In the genomic region with DNA sequence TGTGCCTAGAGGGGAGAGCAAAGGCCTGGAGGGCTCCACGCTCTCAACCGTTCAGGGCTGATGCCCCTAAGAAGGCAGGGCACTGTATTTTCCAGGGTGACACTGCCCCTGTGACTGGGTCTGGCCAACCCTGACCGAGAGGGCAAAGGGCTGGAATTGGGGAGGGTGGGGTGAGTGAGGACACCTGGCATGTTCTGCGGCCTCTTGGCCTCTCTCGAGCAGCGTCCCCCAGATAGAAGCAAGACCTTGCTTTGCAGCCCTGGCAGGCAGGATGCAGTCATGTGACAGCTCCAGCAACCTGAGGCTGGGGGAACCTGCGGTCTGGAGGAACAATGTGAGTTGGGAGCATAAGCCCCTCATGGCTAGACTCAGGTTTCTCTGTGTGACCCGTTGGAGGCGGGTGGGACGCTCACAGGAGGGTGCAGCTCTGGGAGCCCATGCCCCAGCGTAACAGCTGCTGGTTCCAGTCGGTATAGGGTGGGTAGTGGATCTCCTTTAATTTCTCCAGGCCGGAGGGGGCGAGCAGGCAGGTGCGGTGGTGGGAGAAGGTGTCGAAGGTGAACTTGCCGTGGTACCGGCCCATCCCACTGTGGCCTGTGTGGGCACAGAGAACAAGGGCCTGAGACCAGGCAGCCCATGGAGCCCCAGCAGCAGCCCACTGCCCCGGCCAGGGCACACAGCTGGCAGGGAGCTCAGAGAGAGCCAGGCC, we compare ENCODE assay signal across 21 cellular contexts. TPM values are rescaled to one million over a fixed set of nuclear protein-coding genes. Genes with fewer than 3 reads are reported as not detected.
DNase-seq lines count a peak whose midpoint lies in the region; ATAC-seq and TF ChIP-seq lines count a peak whose summit lies in the region.
"Had no signal": no experiment of that assay in that cellular context is flagged by ENCODE, and none has a peak within 500 bp of the region (broad histone marks: within the 10 kb centered on the region; RNA-seq: fewer than 3 reads in every experiment).

No MANE protein-coding gene starts in this region.

- peak overlapping the region; percentile 30; the same call in 1 of the 2 replicates for H3K27ac ChIP-seq in DND-41 (ENCODE audit: low read length)
- H3K27ac ChIP-seq: BLaER1, SJSA1 had no signal

- H3K36me3 ChIP-seq in DND-41 (ENCODE audit: insufficient read depth, low read length): no peaks in the 10 kb centered on the region
- H3K36me3 ChIP-seq: BLaER1, SJSA1 had no signal

- no peak for TF ChIP-seq CTCF in DND-41 (IDR thresholded peaks at IDR 0.05; ENCODE audit: borderline replicate concordance, extremely low read depth, low read length, poor library complexity, severe bottlenecking)
- no peak for TF ChIP-seq CTCF in endothelial cell (IDR thresholded peaks at IDR 0.05; ENCODE audit: unreplicated experiment)

- TF ChIP-seq EP300 in Ishikawa (IDR thresholded peaks at IDR 0.05; ENCODE audit: borderline replicate concordance): no peak

- no peaks in the 10 kb centered on the region for H3K9me3 Mint-ChIP-seq in endothelial cell (ENCODE audit: unreplicated experiment)
- H3K9me3 Mint-ChIP-seq: CD4-positive, alpha-beta T cell had no signal

- TF ChIP-seq RAD21 in Ishikawa (IDR thresholded peaks at IDR 0.05; ENCODE audit: low read depth): no peak

- peaks cover 11% of the 10 kb centered on the region for H3K79me2 ChIP-seq in DND-41 (ENCODE audit: insufficient read depth, low read length)

- ATAC-seq in DND-41 (ENCODE audit: insufficient read depth, low read depth) (no peak), GM21390 (IDR thresholded peaks at IDR 0.05; ENCODE audit: unreplicated experiment) (no peak)
- ATAC-seq: Right ventricle myocardium inferior had no signal

- H3K4me1 ChIP-seq in DND-41 (ENCODE audit: insufficient read depth, low read length): peaks cover 25% of the 10 kb centered on the region
- H3K4me1 ChIP-seq: SJSA1 had no signal

- no peak for DNase-seq in DND-41
- DNase-seq in left kidney (ENCODE audit: low read depth, low spot score): peak; percentile 72
- peak; percentile 79 for DNase-seq in posterior vena cava (ENCODE audit: low spot score)
- DNase-seq in endothelial cell (ENCODE audit: low spot score): no peak
- DNase-seq in GM19240 (ENCODE audit: insufficient read length, low spot score): no peak
- DNase-seq: COR-L47, DMS 273 treated with DMSO at 0.1 percent for 48 hours, DMS79 treated with DMSO at 0.1 percent for 48 hours, KG1, NCI-H1694, NCI-H2081, NCI-H446 treated with DMSO at 0.1 percent for 48 hours, NCI-H526 treated with DMSO at 0.1 percent for 48 hours, OCI-M1 had no signal

- H3K9me3 ChIP-seq in DND-41 (ENCODE audit: insufficient read depth, low read length, severe bottlenecking): no peaks in the 10 kb centered on the region
- H3K9me3 ChIP-seq: SJSA1 had no signal

- H3K27ac Mint-ChIP-seq in endothelial cell (ENCODE audit: unreplicated experiment): no peak overlapping the region
- H3K27ac Mint-ChIP-seq: CD4-positive, alpha-beta T cell had no signal

- H3K4me3 Mint-ChIP-seq in endothelial cell (ENCODE audit: unreplicated experiment): no peak overlapping the region
- H3K4me3 Mint-ChIP-seq: CD4-positive, alpha-beta T cell had no signal

- peaks cover 5% of the 10 kb centered on the region for H3K27me3 Mint-ChIP-seq in endothelial cell (ENCODE audit: unreplicated experiment)
- H3K27me3 Mint-ChIP-seq: CD4-positive, alpha-beta T cell had no signal

- H3K9ac ChIP-seq in DND-41 (ENCODE audit: low read depth, low read length): no peak overlapping the region
- H3K9ac ChIP-seq: BLaER1 had no signal

- no peaks in the 10 kb centered on the region for H3K27me3 ChIP-seq in DND-41 (ENCODE audit: insufficient read depth, low read length, poor library complexity)
- H3K27me3 ChIP-seq: BLaER1 had no signal

- H3K36me3 Mint-ChIP-seq in endothelial cell (ENCODE audit: low read depth, unreplicated experiment): no peaks in the 10 kb centered on the region

- no peaks in the 10 kb centered on the region for H4K20me1 ChIP-seq in DND-41 (ENCODE audit: insufficient read depth, low read length)

- intact Hi-C loops in posterior vena cava (cut with DNase I): no loop called here

- H2AFZ ChIP-seq in DND-41 (ENCODE audit: low read depth, low read length): no peak overlapping the region

- no peak overlapping the region for H3K4me2 ChIP-seq in DND-41 (ENCODE audit: insufficient read depth, low read length)
- H3K4me2 ChIP-seq: BLaER1 had no signal

- H3K4me3 ChIP-seq in DND-41 (ENCODE audit: low read depth in 1 of 2, low read length in 2 of 2): no peak overlapping the region
- H3K4me3 ChIP-seq: BLaER1, SJSA1 had no signal

- H3K4me1 Mint-ChIP-seq in endothelial cell (ENCODE audit: unreplicated experiment): no peaks in the 10 kb centered on the region

TF ChIP-seq in Ishikawa, 13 proteins besides CTCF, POLR2A, EP300 and RAD21:
- no peak for TF ChIP-seq NFIC (IDR thresholded peaks at IDR 0.05)
- no peak for TF ChIP-seq TCF12 (IDR thresholded peaks at IDR 0.05; ENCODE audit: low read depth)
- no peak for TF ChIP-seq CEBPB (IDR thresholded peaks at IDR 0.05)
- TF ChIP-seq, protein P1, sequence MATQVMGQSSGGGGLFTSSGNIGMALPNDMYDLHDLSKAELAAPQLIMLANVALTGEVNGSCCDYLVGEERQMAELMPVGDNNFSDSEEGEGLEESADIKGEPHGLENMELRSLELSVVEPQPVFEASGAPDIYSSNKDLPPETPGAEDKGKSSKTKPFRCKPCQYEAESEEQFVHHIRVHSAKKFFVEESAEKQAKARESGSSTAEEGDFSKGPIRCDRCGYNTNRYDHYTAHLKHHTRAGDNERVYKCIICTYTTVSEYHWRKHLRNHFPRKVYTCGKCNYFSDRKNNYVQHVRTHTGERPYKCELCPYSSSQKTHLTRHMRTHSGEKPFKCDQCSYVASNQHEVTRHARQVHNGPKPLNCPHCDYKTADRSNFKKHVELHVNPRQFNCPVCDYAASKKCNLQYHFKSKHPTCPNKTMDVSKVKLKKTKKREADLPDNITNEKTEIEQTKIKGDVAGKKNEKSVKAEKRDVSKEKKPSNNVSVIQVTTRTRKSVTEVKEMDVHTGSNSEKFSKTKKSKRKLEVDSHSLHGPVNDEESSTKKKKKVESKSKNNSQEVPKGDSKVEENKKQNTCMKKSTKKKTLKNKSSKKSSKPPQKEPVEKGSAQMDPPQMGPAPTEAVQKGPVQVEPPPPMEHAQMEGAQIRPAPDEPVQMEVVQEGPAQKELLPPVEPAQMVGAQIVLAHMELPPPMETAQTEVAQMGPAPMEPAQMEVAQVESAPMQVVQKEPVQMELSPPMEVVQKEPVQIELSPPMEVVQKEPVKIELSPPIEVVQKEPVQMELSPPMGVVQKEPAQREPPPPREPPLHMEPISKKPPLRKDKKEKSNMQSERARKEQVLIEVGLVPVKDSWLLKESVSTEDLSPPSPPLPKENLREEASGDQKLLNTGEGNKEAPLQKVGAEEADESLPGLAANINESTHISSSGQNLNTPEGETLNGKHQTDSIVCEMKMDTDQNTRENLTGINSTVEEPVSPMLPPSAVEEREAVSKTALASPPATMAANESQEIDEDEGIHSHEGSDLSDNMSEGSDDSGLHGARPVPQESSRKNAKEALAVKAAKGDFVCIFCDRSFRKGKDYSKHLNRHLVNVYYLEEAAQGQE (IDR thresholded peaks at IDR 0.05; ENCODE audit: low read depth): no peak
- TF ChIP-seq FOXM1 (IDR thresholded peaks at IDR 0.05; ENCODE audit: borderline replicate concordance, low read depth): no peak
- TF ChIP-seq, protein P2, sequence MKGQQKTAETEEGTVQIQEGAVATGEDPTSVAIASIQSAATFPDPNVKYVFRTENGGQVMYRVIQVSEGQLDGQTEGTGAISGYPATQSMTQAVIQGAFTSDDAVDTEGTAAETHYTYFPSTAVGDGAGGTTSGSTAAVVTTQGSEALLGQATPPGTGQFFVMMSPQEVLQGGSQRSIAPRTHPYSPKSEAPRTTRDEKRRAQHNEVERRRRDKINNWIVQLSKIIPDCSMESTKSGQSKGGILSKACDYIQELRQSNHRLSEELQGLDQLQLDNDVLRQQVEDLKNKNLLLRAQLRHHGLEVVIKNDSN (IDR thresholded peaks at IDR 0.05): 0 out of 2 replicates have a peak, but pooled peaks have one; percentile 10
TF ChIP-seq in Ishikawa: peak in this region for 1.

RNA-seq across cellular contexts. Expression of a gene that starts 11.5 kb away (rescaled TPM):
- total RNA-seq in posterior vena cava: not detected
- 0.72 TPM for total RNA-seq in endothelial cell (ENCODE audit: unreplicated experiment)
- total RNA-seq: CD4-positive, alpha-beta T cell; H4; Right ventricle myocardium inferior; SJSA1 had no signal

RNA-seq across cellular contexts. Expression of a gene that starts 12.4 kb away (rescaled TPM):
- total RNA-seq in posterior vena cava: not detected
- not detected for total RNA-seq in endothelial cell (ENCODE audit: unreplicated experiment)
- total RNA-seq: Right ventricle myocardium inferior, SJSA1 had no signal

RNA-seq across cellular contexts. Expression of a gene that starts 23.4 kb away (rescaled TPM):
- total RNA-seq in posterior vena cava (not detected), endothelial cell (ENCODE audit: unreplicated experiment) (not detected)
- total RNA-seq: CD4-positive, alpha-beta T cell; H4; SJSA1 had no signal

RNA-seq across cellular contexts. Expression of a gene that starts 33.2 kb away (rescaled TPM):
- total RNA-seq in posterior vena cava: 1 to 10 TPM; 4.6 to 5.7 TPM
- 6.8 TPM for total RNA-seq in endothelial cell (ENCODE audit: unreplicated experiment)

RNA-seq across cellular contexts. Expression of a gene that starts 56.2 kb away (rescaled TPM):
- total RNA-seq in posterior vena cava (100 to 1,000 TPM; 112 to 116 TPM), endothelial cell (ENCODE audit: unreplicated experiment) (191 TPM)

Comparison
In these comparisons a context has a peak if more than half of its experiments do, and no peak if none do; other contexts are left out.
1. DNase-seq: peak in left kidney (single experiment) and posterior vena cava (single experiment); none in DND-41 (single experiment), endothelial cell (single experiment) and GM19240 (single experiment).